In the genomic region with DNA sequence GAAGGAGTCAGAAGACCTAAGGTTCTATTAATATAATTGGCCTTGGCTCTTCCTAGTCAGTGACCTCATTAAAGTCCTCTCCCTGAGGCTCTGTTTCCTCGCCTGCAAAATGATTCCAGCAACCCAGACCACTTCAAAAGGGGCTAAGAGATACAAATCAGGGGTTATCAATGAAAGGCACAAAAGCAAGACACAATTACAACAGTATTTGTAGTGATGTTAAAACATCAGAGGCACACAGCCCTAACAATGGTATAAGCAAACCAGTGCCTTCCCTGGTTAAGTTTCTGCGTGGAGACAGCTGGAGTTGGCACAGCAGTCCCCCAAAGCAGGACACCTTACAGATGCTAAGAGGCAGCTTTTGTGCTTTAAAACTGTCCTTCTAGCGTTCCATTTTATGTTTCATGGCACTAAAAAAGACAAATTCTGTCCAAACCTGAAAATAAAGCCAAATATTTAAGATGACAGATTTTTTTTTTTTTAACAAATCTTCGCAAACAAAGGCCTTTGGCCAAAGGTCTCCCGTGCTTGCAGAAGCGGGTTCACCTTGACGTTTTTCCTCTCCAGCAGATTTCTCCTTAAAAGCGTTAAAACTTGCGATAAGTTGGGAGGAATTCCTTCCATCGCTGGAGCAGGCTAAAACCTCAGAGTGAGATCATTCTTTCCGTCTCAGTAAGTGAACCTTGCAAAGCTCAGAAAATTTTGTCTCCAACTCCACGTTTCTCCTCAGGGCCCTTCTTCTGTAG, we compare ENCODE assay signal across 8 cellular contexts. TPM values are rescaled to one million over a fixed set of nuclear protein-coding genes. Genes with fewer than 3 reads are reported as not detected.
DNase-seq lines count a peak whose midpoint lies in the region; ATAC-seq and TF ChIP-seq lines count a peak whose summit lies in the region.

No MANE protein-coding gene starts in this region.

- H3K4me2 ChIP-seq in osteoblast (ENCODE audit: insufficient read depth, low read length), result peak overlapping the region; percentile 92

- TF ChIP-seq CTCF in activated CD8-positive, alpha-beta T cell treated with anti-CD3 and anti-CD28 coated beads for 36 hours (IDR thresholded peaks at IDR 0.05), result no peak
- TF ChIP-seq CTCF in gastroesophageal sphincter (IDR thresholded peaks at IDR 0.05) (no peak), osteoblast (IDR thresholded peaks at IDR 0.05; ENCODE audit: extremely low read depth, low read depth, low read length) (no peak)

- POLR2A ChIA-PET in activated CD8-positive, alpha-beta T cell treated with anti-CD3 and anti-CD28 coated beads for 36 hours (lab: Charles Lee), result interaction anchor here (0.6 to 0.9 kb wide), 4 partner anchors 9 to 92 kb away, joined by 3 to 4 read pairs (median 3); no protein-coding TSS in a partner anchor

- peak overlapping the region; percentile 68 to 76 for H3K4me3 ChIP-seq in gastroesophageal sphincter
- peak overlapping the region; percentile 72 for H3K4me3 ChIP-seq in osteoblast (ENCODE audit: insufficient read depth, low read length)

- H3K27me3 ChIP-seq in gastroesophageal sphincter (no peaks in the 10 kb centered on the region), osteoblast (ENCODE audit: insufficient read depth, low read length) (no peaks in the 10 kb centered on the region)

- peak; percentile 3 for ATAC-seq in activated CD8-positive, alpha-beta T cell treated with anti-CD3 and anti-CD28 coated beads for 36 hours
- ATAC-seq in gastroesophageal sphincter, result no peak
- no peak for ATAC-seq in HG03432 (IDR thresholded peaks at IDR 0.05; ENCODE audit: unreplicated experiment)
- no peak for ATAC-seq in HG03280 (IDR thresholded peaks at IDR 0.05; ENCODE audit: unreplicated experiment)

- H3K4me1 Mint-ChIP-seq in activated CD8-positive, alpha-beta T cell treated with anti-CD3 and anti-CD28 coated beads for 36 hours (ENCODE audit: low read depth), result peaks cover 34% of the 10 kb centered on the region

- DNase-seq in NCI-H146 (lab: John Stamatoyannopoulos, UW), result peak; percentile 18
- DNase-seq in NCI-H146 treated with DMSO at 0.1 percent for 48 hours (lab: John Stamatoyannopoulos, UW; ENCODE audit: unreplicated experiment), result no peak
- peak; percentile 30 for DNase-seq in HuH-7 (ENCODE audit: low spot score)
- peak; percentile 5 for DNase-seq in activated CD8-positive, alpha-beta T cell treated with anti-CD3 and anti-CD28 coated beads for 36 hours
- no peak for DNase-seq in osteoblast (ENCODE audit: insufficient read length, low spot score, missing footprints)

- intact Hi-C loops in activated CD8-positive, alpha-beta T cell treated with anti-CD3 and anti-CD28 coated beads for 36 hours (cut with micrococcal nuclease), result loop anchor here (5.0 kb wide), 1 partner anchor 135 kb away; no protein-coding TSS in a partner anchor

- no peak for TF ChIP-seq POLR2A in gastroesophageal sphincter (IDR thresholded peaks at IDR 0.05)

- peak overlapping the region; percentile 94 for H3K4me3 Mint-ChIP-seq in activated CD8-positive, alpha-beta T cell treated with anti-CD3 and anti-CD28 coated beads for 36 hours

- H3K27ac Mint-ChIP-seq in activated CD8-positive, alpha-beta T cell treated with anti-CD3 and anti-CD28 coated beads for 36 hours, result peak overlapping the region; percentile 97

- no peak for TF ChIP-seq EP300 in gastroesophageal sphincter (IDR thresholded peaks at IDR 0.05)

- WGBS in gastroesophageal sphincter (ENCODE audit: low coverage in 1 of 2), 2 donors, result 1 to 2% methylated on average over 11 to 12 of the region's 12 CpGs

- H3K9me3 Mint-ChIP-seq in activated CD8-positive, alpha-beta T cell treated with anti-CD3 and anti-CD28 coated beads for 36 hours, result peaks cover 4% of the 10 kb centered on the region

- H3K4me1 ChIP-seq in gastroesophageal sphincter, result peaks cover 12 to 75% (median 16%) of the 10 kb centered on the region in 3 donors
- H3K4me1 ChIP-seq in osteoblast (ENCODE audit: insufficient read depth, low read length), result peaks cover 20% of the 10 kb centered on the region

- H3K27ac ChIP-seq in gastroesophageal sphincter (peak overlapping the region; percentile 92 to 97 (median 94)), osteoblast (ENCODE audit: low read depth, low read length) (peak overlapping the region; percentile 68)

- no peaks in the 10 kb centered on the region for H3K36me3 ChIP-seq in gastroesophageal sphincter
- H3K36me3 ChIP-seq in osteoblast (ENCODE audit: insufficient read depth, low read length), result no peaks in the 10 kb centered on the region

- peaks cover 11% of the 10 kb centered on the region for H3K36me3 Mint-ChIP-seq in activated CD8-positive, alpha-beta T cell treated with anti-CD3 and anti-CD28 coated beads for 36 hours (ENCODE audit: low read depth)

- CTCF ChIA-PET in activated CD8-positive, alpha-beta T cell treated with anti-CD3 and anti-CD28 coated beads for 36 hours (lab: Charles Lee), result no interaction called here

- peak overlapping the region; percentile 80 for H2AFZ ChIP-seq in osteoblast (ENCODE audit: low read length)

- no peaks in the 10 kb centered on the region for H4K20me1 ChIP-seq in osteoblast (ENCODE audit: insufficient read depth, low read length)

- H3K9me3 ChIP-seq in gastroesophageal sphincter (peaks cover 0 to 6% (median 0%) of the 10 kb centered on the region in 3 donors), osteoblast (ENCODE audit: low read depth, low read length) (no peaks in the 10 kb centered on the region)

- H3K27me3 Mint-ChIP-seq in activated CD8-positive, alpha-beta T cell treated with anti-CD3 and anti-CD28 coated beads for 36 hours, result no peaks in the 10 kb centered on the region

- peaks cover 51% of the 10 kb centered on the region for H3K79me2 ChIP-seq in osteoblast (ENCODE audit: insufficient read depth, low read length)

RNA-seq across cellular contexts. Expression of gene ZNF280D, which starts 1.0 kb away (rescaled TPM):
- 10 to 100 TPM; 16.2 to 17.0 TPM for total RNA-seq in activated CD8-positive, alpha-beta T cell treated with anti-CD3 and anti-CD28 coated beads for 36 hours
- total RNA-seq in gastroesophageal sphincter (100 to 1,000 TPM in 1 of 4 donors, 10 to 100 TPM in 3; 51.3 to 139 (median 69.1) TPM), osteoblast (50.7 and 51.9 TPM in 2 replicates)

Comparison
In these comparisons a context has a peak if more than half of its experiments do, and no peak if none do; other contexts are left out.
1. DNase-seq: peak in NCI-H146 (single experiment), HuH-7 (single experiment) and activated CD8-positive, alpha-beta T cell treated with anti-CD3 and anti-CD28 coated beads for 36 hours (single experiment); none in NCI-H146 treated with DMSO at 0.1 percent for 48 hours (single experiment) and osteoblast (single experiment).